ENCODE assay signal across 8 cellular contexts in genomic region chr6:42368156-42368555, GRCh38.
DNase-seq lines count a peak whose midpoint lies in the region; ATAC-seq and TF ChIP-seq lines count a peak whose summit lies in the region.

No MANE protein-coding gene starts in this region.

- no peak for TF ChIP-seq CTCF in RWPE1 (conservative IDR thresholded peaks at IDR 0.05; ENCODE audit: low read depth)
- TF ChIP-seq CTCF in WERI-Rb-1 (IDR thresholded peaks at IDR 0.05; ENCODE audit: low read depth, low read length) = no peak
- TF ChIP-seq CTCF in hepatocyte (IDR thresholded peaks at IDR 0.05; ENCODE audit: poor library complexity) = no peak
- no peak for TF ChIP-seq CTCF in Calu3 (IDR thresholded peaks at IDR 0.05; ENCODE audit: unreplicated experiment)

- H3K4me3 ChIP-seq in WERI-Rb-1 (ENCODE audit: low read depth, low read length) (no peak overlapping the region), hepatocyte (no peak overlapping the region)

- WGBS in hepatocyte (ENCODE audit: low lambda C conversion rate, missing lambda C conversion rate) = 94% methylated on average over 6 of the region's 6 CpGs

- H3K27ac ChIP-seq in RWPE1 (0 out of 2 replicates have a peak overlapping the region, but pooled peaks have one; percentile 16), WERI-Rb-1 (no peak overlapping the region), hepatocyte (no peak overlapping the region)

- H3K9me2 ChIP-seq in hepatocyte (replicated peaks; ENCODE audit: insufficient read depth) = no peaks in the 10 kb centered on the region

- H2AFZ ChIP-seq in hepatocyte = no peak overlapping the region

- intact Hi-C loops in Calu3 (cut with micrococcal nuclease; ENCODE audit: unreplicated experiment) = no loop called here

- peaks cover 78% of the 10 kb centered on the region for H3K4me1 Mint-ChIP-seq in activated naive CD4-positive, alpha-beta T cell treated with anti-CD3 and anti-CD28 coated beads, Interleukin-2, amount 50 U/mL, for 24 hours
- peaks cover 10% of the 10 kb centered on the region for H3K4me1 Mint-ChIP-seq in Calu3 (ENCODE audit: low read depth, unreplicated experiment)

- H3K27me3 Mint-ChIP-seq in activated naive CD4-positive, alpha-beta T cell treated with anti-CD3 and anti-CD28 coated beads, Interleukin-2, amount 50 U/mL, for 24 hours = no peaks in the 10 kb centered on the region
- peaks cover 18% of the 10 kb centered on the region for H3K27me3 Mint-ChIP-seq in Calu3 (ENCODE audit: unreplicated experiment)

- peak overlapping the region; percentile 71 for H3K4me3 Mint-ChIP-seq in activated naive CD4-positive, alpha-beta T cell treated with anti-CD3 and anti-CD28 coated beads, Interleukin-2, amount 50 U/mL, for 24 hours
- no peak overlapping the region for H3K4me3 Mint-ChIP-seq in Calu3 (ENCODE audit: low read depth, unreplicated experiment)

- H3K36me3 ChIP-seq in WERI-Rb-1 (no peaks in the 10 kb centered on the region), hepatocyte (replicated peaks; ENCODE audit: insufficient read depth, low read depth) (no peaks in the 10 kb centered on the region)

- no peaks in the 10 kb centered on the region for H3K9me3 ChIP-seq in WERI-Rb-1 (ENCODE audit: severe bottlenecking)
- no peaks in the 10 kb centered on the region for H3K9me3 ChIP-seq in hepatocyte (ENCODE audit: low read depth)

- H4K20me1 ChIP-seq in hepatocyte (ENCODE audit: insufficient read depth, poor library complexity, severe bottlenecking) = no peaks in the 10 kb centered on the region

- H3K27me3 ChIP-seq in WERI-Rb-1 (ENCODE audit: insufficient read depth, low read depth, severe bottlenecking) = no peaks in the 10 kb centered on the region
- H3K27me3 ChIP-seq in hepatocyte = no peaks in the 10 kb centered on the region

- H3K36me3 Mint-ChIP-seq in activated naive CD4-positive, alpha-beta T cell treated with anti-CD3 and anti-CD28 coated beads, Interleukin-2, amount 50 U/mL, for 24 hours = peaks cover 3% of the 10 kb centered on the region
- no peaks in the 10 kb centered on the region for H3K36me3 Mint-ChIP-seq in Calu3 (ENCODE audit: insufficient read depth, unreplicated experiment)

- ATAC-seq in GM18909 (IDR thresholded peaks at IDR 0.05; ENCODE audit: poor library complexity, unreplicated experiment) = peak; percentile 40

- no peak for DNase-seq in RWPE1 (ENCODE audit: low spot score)
- peak; percentile 37 to 66 (median 42) for DNase-seq in stimulated activated CD4-positive, alpha-beta T cell treated with anti-CD3 and anti-CD28 coated beads, TNF-alpha, amount 100 ng/mL, for 24 hours (ENCODE audit: low read depth in 3 of 3)
- DNase-seq in WERI-Rb-1 = no peak
- no peak for DNase-seq in cerebellar nuclear complex (lab: John Stamatoyannopoulos, UW)
- DNase-seq in hepatocyte (ENCODE audit: low spot score) = no peak
- DNase-seq in Calu3 = no peak

- H3K9me3 Mint-ChIP-seq in activated naive CD4-positive, alpha-beta T cell treated with anti-CD3 and anti-CD28 coated beads, Interleukin-2, amount 50 U/mL, for 24 hours = no peaks in the 10 kb centered on the region
- H3K9me3 Mint-ChIP-seq in Calu3 (ENCODE audit: low read depth, unreplicated experiment) = peaks cover 2% of the 10 kb centered on the region

- CTCF ChIA-PET in RWPE1 (lab: Yijun Ruan, JAX) = no interaction called here
- CTCF ChIA-PET in Calu3 (lab: Charles Lee) = no interaction called here

- BruUV-seq in Calu3 (replicated peaks; lab: Mats Ljungman, UMichigan) = no TSS peak

- H3K27ac Mint-ChIP-seq in activated naive CD4-positive, alpha-beta T cell treated with anti-CD3 and anti-CD28 coated beads, Interleukin-2, amount 50 U/mL, for 24 hours = peak overlapping the region; percentile 93
- no peak overlapping the region for H3K27ac Mint-ChIP-seq in Calu3 (ENCODE audit: unreplicated experiment)

- no peak overlapping the region for H3K4me2 ChIP-seq in hepatocyte

- peaks cover 25% of the 10 kb centered on the region for H3K79me2 ChIP-seq in hepatocyte

- POLR2A ChIA-PET in RWPE1 (lab: Yijun Ruan, JAX; ENCODE audit: low non-redundant PET) = no interaction called here

- peaks cover 6% of the 10 kb centered on the region for H3K4me1 ChIP-seq in hepatocyte (ENCODE audit: insufficient read depth)

Comparison
In these comparisons a context has a peak if more than half of its experiments do, and no peak if none do; other contexts are left out.
1. DNase-seq: peak in stimulated activated CD4-positive, alpha-beta T cell treated with anti-CD3 and anti-CD28 coated beads, TNF-alpha, amount 100 ng/mL, for 24 hours (3 of 3); none in RWPE1 (single experiment), WERI-Rb-1 (single experiment), cerebellar nuclear complex (0 of 2), hepatocyte (single experiment) and Calu3 (single experiment).